ENCODE assay signal across 8 cellular contexts in the genomic region with DNA sequence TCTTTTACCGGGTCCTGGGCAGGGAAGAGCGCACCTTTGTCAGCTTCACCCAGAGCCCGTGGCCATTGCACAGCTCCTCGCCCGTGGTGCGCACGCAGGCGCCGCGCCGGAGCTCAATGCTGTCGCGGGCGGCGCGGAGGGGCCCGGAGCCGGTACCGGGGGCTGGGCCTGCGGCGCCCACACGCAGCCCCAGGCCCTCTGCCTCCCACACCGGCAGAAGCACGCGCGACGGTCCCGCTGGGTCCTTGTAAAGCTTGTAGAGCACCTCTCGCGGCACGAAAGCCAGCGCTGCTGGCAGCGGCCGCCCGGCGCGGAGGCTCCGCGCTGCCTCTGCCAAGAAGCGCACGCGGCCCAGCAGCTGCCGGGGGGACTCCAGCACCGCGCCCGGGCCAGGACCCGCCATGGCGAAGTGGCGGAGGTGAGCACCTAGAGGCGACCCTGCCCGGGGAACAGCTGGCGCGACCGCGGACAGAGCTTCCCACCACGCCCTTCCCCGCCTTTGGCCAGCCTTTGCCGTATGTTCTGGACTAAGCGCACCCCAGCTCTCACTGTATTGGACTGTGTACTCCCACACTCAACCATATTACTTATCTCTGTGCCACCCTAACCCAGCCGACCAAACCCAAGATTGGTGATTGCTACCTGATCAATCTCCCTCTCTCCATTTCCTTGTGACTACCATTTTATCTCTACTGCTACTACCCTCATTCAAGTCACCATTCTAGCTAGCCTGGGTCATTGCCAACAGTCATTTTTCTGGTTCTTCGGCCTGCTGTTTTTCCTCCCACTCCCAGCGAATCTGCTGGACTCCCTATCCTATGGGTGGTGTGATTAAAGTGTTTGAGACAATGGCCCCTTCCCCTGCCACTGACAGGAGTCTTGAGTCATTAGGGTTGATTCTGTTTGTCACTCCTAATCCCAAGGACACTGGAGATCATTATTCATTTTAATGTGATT. TPM values are rescaled to one million over a fixed set of nuclear protein-coding genes. Genes with fewer than 3 reads are reported as not detected.
DNase-seq lines count a peak whose midpoint lies in the region; ATAC-seq and TF ChIP-seq lines count a peak whose summit lies in the region.

A gene (minus strand): TSS at position 470 of the 957 bp plus-strand sequence. CDS start 67 bp downstream, at position 403.

- ATAC-seq in GM19023 (IDR thresholded peaks at IDR 0.05; ENCODE audit: unreplicated experiment) (peak; percentile 81), HG03196 (IDR thresholded peaks at IDR 0.05; ENCODE audit: unreplicated experiment) (peak; percentile 72)

- no peak for TF ChIP-seq CTCF in choroid plexus epithelial cell (conservative IDR thresholded peaks at IDR 0.05; ENCODE audit: low read depth, low read length)

- H3K4me3 ChIP-seq in choroid plexus epithelial cell (ENCODE audit: low read depth, low read length), result peak within 1 kb of the TSS; percentile 89

- DNase-seq in AG20443 (ENCODE audit: low spot score) (peak; percentile 87), NCI-H460 (ENCODE audit: extremely low read depth, low read depth) (peak; percentile 66), choroid plexus epithelial cell (ENCODE audit: low read depth) (peak; percentile 77), kidney tubule cell (ENCODE audit: low spot score) (peak; percentile 78)
- DNase-seq in activated CD4-positive, alpha-beta T cell treated with anti-CD3 and anti-CD28 coated beads for 24 hours (ENCODE audit: low read depth in 2 of 2), result peak; percentile 35 to 55
- peak in 3 of 4 experiments; percentile 45 to 67 (median 48) for DNase-seq in stimulated activated CD4-positive, alpha-beta T cell treated with anti-CD3 and anti-CD28 coated beads, Interleukin-1b, Interleukin-23, amount 100 ng/mL, for 24 hours (ENCODE audit: low read depth in 4 of 4, low spot score in 1 of 4)

RNA-seq across cellular contexts. Expression of the gene that starts here (rescaled TPM):
- total RNA-seq in NCI-H460 (2014; rRNA removed; shearing (Covaris generic)), result 13.5 and 13.6 TPM in 2 replicates
- 13.7 and 17.2 TPM in 2 replicates for polyA plus RNA-seq in NCI-H460 (2014; cell fraction: nucleus; rRNA removed)

Comparison
In these comparisons a context has a peak if more than half of its experiments do, and no peak if none do; other contexts are left out.
1. Peak in every context shown above with its lines: DNase-seq, ATAC-seq and H3K4me3 ChIP-seq.